Comparison of ENCODE assay signal across 22 cellular contexts in genomic region chr21:44789880-44790279, GRCh38. TPM values are rescaled to one million over a fixed set of nuclear protein-coding genes. Genes with fewer than 3 reads are reported as not detected.
DNase-seq lines count a peak whose midpoint lies in the region; TF ChIP-seq lines count a peak whose summit lies in the region.
"Had no signal": no experiment of that assay in that cellular context is flagged by ENCODE, and none has a peak within 500 bp of the region (broad histone marks: within the 10 kb centered on the region; RNA-seq: fewer than 3 reads in every experiment).

No MANE protein-coding gene starts in this region.

- H3K4me3 ChIP-seq in endodermal cell (ENCODE audit: low read length) (no peak overlapping the region), osteoblast (ENCODE audit: insufficient read depth, low read length) (no peak overlapping the region), adrenal gland (no peak overlapping the region)
- H3K4me3 ChIP-seq: BLaER1 treated with 17β-estradiol and CSF1 and Interleukin-3, amounts not matched to agents 10 nM and 100 nM; ovary; Peyer's patch; sigmoid colon; suprapubic skin had no signal

- H3K27ac ChIP-seq in endodermal cell (ENCODE audit: low read depth, low read length) (no peak overlapping the region), osteoblast (ENCODE audit: low read depth, low read length) (no peak overlapping the region), adrenal gland (no peak overlapping the region)
- H3K27ac ChIP-seq: BLaER1 treated with 17β-estradiol and CSF1 and Interleukin-3, amounts not matched to agents 10 nM and 100 nM; foreskin keratinocyte; ovary; Peyer's patch; sigmoid colon; suprapubic skin had no signal

- peaks cover 54% of the 10 kb centered on the region for H3K36me3 Mint-ChIP-seq in endodermal cell (ENCODE audit: low read depth)

- WGBS in endodermal cell (ENCODE audit: insufficient coverage in 1 of 2, insufficient read length in 1 of 2), 2 experiments = 100% methylated on average over 1 of the region's 1 CpG; no CpG with 5 or more reads in 1 of the 2 experiments
- 71 to 89% (median 83%) methylated on average over 1 of the region's 1 CpG for WGBS in adrenal gland, 4 donors

- no peak overlapping the region for H3K4me3 Mint-ChIP-seq in endodermal cell
- H3K4me3 Mint-ChIP-seq: activated naive CD8-positive, alpha-beta T cell treated with anti-CD3 and anti-CD28 coated beads, Interleukin-2, amount 10 ng/mL, durations not matched to agents 7 days and 5 days; central memory CD8-positive, alpha-beta T cell had no signal

- H3K27ac Mint-ChIP-seq in endodermal cell = no peak overlapping the region
- H3K27ac Mint-ChIP-seq: activated naive CD8-positive, alpha-beta T cell treated with anti-CD3 and anti-CD28 coated beads, Interleukin-2, amount 10 ng/mL, durations not matched to agents 7 days and 5 days had no signal

- peaks cover 12% of the 10 kb centered on the region for H3K4me1 Mint-ChIP-seq in endodermal cell

- H2AFZ ChIP-seq in osteoblast (ENCODE audit: low read length) = no peak overlapping the region

- no peak overlapping the region for H3K9ac ChIP-seq in endodermal cell (ENCODE audit: extremely low read depth, low read length, poor library complexity, severe bottlenecking)
- H3K9ac ChIP-seq: BLaER1 treated with 17β-estradiol and CSF1 and Interleukin-3, amounts not matched to agents 10 nM and 100 nM had no signal

- peaks cover 48% of the 10 kb centered on the region for H4K20me1 ChIP-seq in osteoblast (ENCODE audit: insufficient read depth, low read length)

- DNase-seq in ELR (ENCODE audit: low read depth) (peak; percentile 48), NAMALWA (ENCODE audit: low spot score) (peak; percentile 30), endodermal cell (peak; percentile 17), osteoblast (ENCODE audit: insufficient read length, low spot score, missing footprints) (peak; percentile 82), NCI-H1105 treated with DMSO at 0.1 percent for 48 hours (lab: John Stamatoyannopoulos, UW) (no peak), adrenal gland (no peak)
- DNase-seq in activated naive CD4-positive, alpha-beta T cell treated with Interleukin-2 at 50 U/mL for 16 hours = no peak
- DNase-seq: activated naive CD8-positive, alpha-beta T cell treated with anti-CD3 and anti-CD28 coated beads, Interleukin-2, amount 10 ng/mL, durations not matched to agents 7 days and 5 days; DMS 273 treated with DMSO at 0.1 percent for 48 hours; H7; KG1; left cardiac atrium; NCI-H1417 treated with DMSO at 0.1 percent for 48 hours; NCI-H82; ovary; Peyer's patch; sigmoid colon; stimulated activated CD4-positive, alpha-beta T cell treated with anti-CD3 and anti-CD28 coated beads, Interleukin-2, amount 100 ng/mL, for 48 hours had no signal

- no peaks in the 10 kb centered on the region for H3K9me3 Mint-ChIP-seq in endodermal cell
- H3K9me3 Mint-ChIP-seq: activated naive CD8-positive, alpha-beta T cell treated with anti-CD3 and anti-CD28 coated beads, Interleukin-2, amount 10 ng/mL, durations not matched to agents 7 days and 5 days; central memory CD8-positive, alpha-beta T cell had no signal

- H3K4me2 ChIP-seq in osteoblast (ENCODE audit: insufficient read depth, low read length) = no peak overlapping the region

- no peaks in the 10 kb centered on the region for H3K27me3 ChIP-seq in endodermal cell (ENCODE audit: control insufficient read depth, insufficient read depth, low read length, poor library complexity, severe bottlenecking)
- H3K27me3 ChIP-seq in osteoblast (ENCODE audit: insufficient read depth, low read length) = no peaks in the 10 kb centered on the region
- no peaks in the 10 kb centered on the region for H3K27me3 ChIP-seq in adrenal gland
- H3K27me3 ChIP-seq: BLaER1 treated with 17β-estradiol and CSF1 and Interleukin-3, amounts not matched to agents 10 nM and 100 nM; foreskin keratinocyte; ovary; Peyer's patch; sigmoid colon; suprapubic skin had no signal

- peaks cover 34% of the 10 kb centered on the region for H3K36me3 ChIP-seq in endodermal cell (ENCODE audit: control insufficient read depth, insufficient read depth, low read length)
- peaks cover 16% of the 10 kb centered on the region for H3K36me3 ChIP-seq in osteoblast (ENCODE audit: insufficient read depth, low read length)
- no peaks in the 10 kb centered on the region for H3K36me3 ChIP-seq in adrenal gland (replicated peaks in 1 of 2)
- H3K36me3 ChIP-seq: ovary, sigmoid colon had no signal

- H3K27me3 Mint-ChIP-seq in endodermal cell (ENCODE audit: insufficient read depth) = no peaks in the 10 kb centered on the region
- H3K27me3 Mint-ChIP-seq: activated naive CD8-positive, alpha-beta T cell treated with anti-CD3 and anti-CD28 coated beads, Interleukin-2, amount 10 ng/mL, durations not matched to agents 7 days and 5 days; central memory CD8-positive, alpha-beta T cell had no signal

- H3K9me3 ChIP-seq in endodermal cell (ENCODE audit: control insufficient read depth, low read length) (no peaks in the 10 kb centered on the region), osteoblast (ENCODE audit: low read depth, low read length) (no peaks in the 10 kb centered on the region), adrenal gland (replicated peaks in 1 of 3) (no peaks in the 10 kb centered on the region)
- H3K9me3 ChIP-seq: BLaER1 treated with 17β-estradiol and CSF1 and Interleukin-3, amounts not matched to agents 10 nM and 100 nM; ovary; Peyer's patch; sigmoid colon; suprapubic skin had no signal

- intact Hi-C loops in adrenal gland (cut with DNase I) = loop anchor here (5.0 kb wide), 1 partner anchor 278 kb away; no protein-coding TSS in a partner anchor

- no peak for TF ChIP-seq POLR2A in adrenal gland (IDR thresholded peaks at IDR 0.05)

- TF ChIP-seq CTCF in endodermal cell (conservative IDR thresholded peaks at IDR 0.05) (no peak), osteoblast (IDR thresholded peaks at IDR 0.05; ENCODE audit: extremely low read depth, low read depth, low read length) (no peak), adrenal gland (IDR thresholded peaks at IDR 0.05) (no peak)

- H3K4me1 ChIP-seq in endodermal cell (ENCODE audit: control insufficient read depth, insufficient read depth, low read length) (no peaks in the 10 kb centered on the region), osteoblast (ENCODE audit: insufficient read depth, low read length) (peaks cover 8% of the 10 kb centered on the region), adrenal gland (replicated peaks in 1 of 2) (peaks cover 0 to 13% of the 10 kb centered on the region in 2 donors)

- H3K79me2 ChIP-seq in osteoblast (ENCODE audit: insufficient read depth, low read length) = peaks cover 94% of the 10 kb centered on the region

RNA-seq across cellular contexts. Expression of gene UBE2G2, which starts 11.7 kb away (rescaled TPM):
- total RNA-seq in endodermal cell (10 to 100 TPM; 84.0 to 84.8 TPM), osteoblast (75.3 and 94.3 TPM in 2 replicates), adrenal gland (10 to 100 TPM; 50.8 to 99.9 (median 74.1) TPM)
- polyA plus RNA-seq in endodermal cell (2013, experiment 1 of 2) = 75.0 TPM
- 63.5 TPM for polyA plus RNA-seq in endodermal cell (2013, experiment 2 of 2)
- 10 to 100 TPM; 44.8 to 72.8 (median 63.7) TPM for polyA plus RNA-seq in adrenal gland

RNA-seq across cellular contexts. Expression of gene SUMO3, which starts 28.0 kb away (rescaled TPM):
- 10 to 100 TPM; 79.5 to 96.4 TPM for total RNA-seq in endodermal cell
- polyA plus RNA-seq in endodermal cell (2013, experiment 1 of 2) = 123 TPM
- 111 TPM for polyA plus RNA-seq in endodermal cell (2013, experiment 2 of 2)
- total RNA-seq in osteoblast = 80.7 and 82.8 TPM in 2 replicates
- total RNA-seq in adrenal gland = 10 to 100 TPM; 64.4 to 92.3 (median 80.2) TPM
- polyA plus RNA-seq in adrenal gland = 10 to 100 TPM; 21.1 to 70.6 (median 36.4) TPM

Comparison
In these comparisons a context has a peak if more than half of its experiments do, and no peak if none do; other contexts are left out.
1. DNase-seq: peak in ELR (single experiment), NAMALWA (single experiment), endodermal cell (single experiment) and osteoblast (single experiment); none in NCI-H1105 treated with DMSO at 0.1 percent for 48 hours (single experiment), activated naive CD4-positive, alpha-beta T cell treated with Interleukin-2 at 50 U/mL for 16 hours (single experiment) and adrenal gland (0 of 7).